Comparison of ENCODE assay signal across 18 cellular contexts in the genomic region with DNA sequence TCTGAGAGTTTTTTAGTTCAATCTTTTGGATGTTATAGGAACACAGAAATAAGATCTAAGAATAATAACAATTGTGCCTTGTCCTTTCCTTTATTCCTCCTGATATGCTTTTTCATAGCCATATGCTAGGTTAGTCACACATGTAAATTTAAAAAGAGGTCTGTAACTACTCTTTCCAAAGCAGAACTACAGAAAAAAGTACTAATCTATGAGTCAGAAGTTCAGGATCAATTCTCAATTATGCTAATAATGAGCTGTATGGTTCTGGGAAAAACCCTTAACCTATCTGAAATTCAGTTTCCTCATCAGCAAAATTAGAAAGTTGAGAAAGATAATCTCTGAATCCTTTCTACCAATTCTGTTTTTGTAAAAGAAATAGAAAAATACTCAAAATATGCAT. TPM values are rescaled to one million over a fixed set of nuclear protein-coding genes. Genes with fewer than 3 reads are reported as not detected.
"Had no signal": no experiment of that assay in that cellular context is flagged by ENCODE, and none has a peak within 500 bp of the region (broad histone marks: within the 10 kb centered on the region; RNA-seq: fewer than 3 reads in every experiment).

No MANE protein-coding gene starts in this region.

- DNase-seq: hypothalamus; immature natural killer cell; kidney; left ventricle myocardium inferior; midbrain; mucosa of descending colon; naive thymus-derived CD4-positive, alpha-beta T cell; ovary; right lobe of liver; stimulated activated CD4-positive, alpha-beta T cell treated with anti-CD3 and anti-CD28 coated beads, Interleukin-4, amount 100 ng/mL, for 4 hours; stimulated activated naive CD4-positive, alpha-beta T cell treated with Interleukin-2 at 50 U/mL for 16 hours; tibial artery; upper lobe of right lung had no signal

- H3K4me3 Mint-ChIP-seq: immature natural killer cell; memory B cell; naive thymus-derived CD4-positive, alpha-beta T cell; natural killer cell treated with Interleukin-12 subunit alpha and Interleukin-12 subunit beta and Interleukin-15 and Interleukin-18, amount 100 ng/mL, for 72 hours; stimulated activated memory B cell treated with anti-CD40 and anti-IgM and Interleukin-4, amounts not matched to agents 10 μg/mL and 1 μg/mL and 100 μg/mL, for 72 hours had no signal

- H3K27me3 Mint-ChIP-seq: memory B cell; naive thymus-derived CD4-positive, alpha-beta T cell; progenitor cell of endocrine pancreas; stimulated activated memory B cell treated with anti-CD40 and anti-IgM and Interleukin-4, amounts not matched to agents 10 μg/mL and 1 μg/mL and 100 μg/mL, for 72 hours had no signal

- ATAC-seq: mucosa of descending colon; naive thymus-derived CD4-positive, alpha-beta T cell; natural killer cell treated with Interleukin-12 subunit alpha and Interleukin-12 subunit beta and Interleukin-15 and Interleukin-18, amount 100 ng/mL, for 72 hours; right lobe of liver; stimulated activated memory B cell treated with anti-CD40 and anti-IgM and Interleukin-4, amounts not matched to agents 10 μg/mL and 1 μg/mL and 100 μg/mL, for 72 hours; upper lobe of right lung had no signal

- H3K4me1 Mint-ChIP-seq: immature natural killer cell; memory B cell; stimulated activated memory B cell treated with anti-CD40 and anti-IgM and Interleukin-4, amounts not matched to agents 10 μg/mL and 1 μg/mL and 100 μg/mL, for 72 hours had no signal

- H3K27ac Mint-ChIP-seq: immature natural killer cell; memory B cell; naive thymus-derived CD4-positive, alpha-beta T cell; natural killer cell treated with Interleukin-12 subunit alpha and Interleukin-12 subunit beta and Interleukin-15 and Interleukin-18, amount 100 ng/mL, for 72 hours; progenitor cell of endocrine pancreas; stimulated activated memory B cell treated with anti-CD40 and anti-IgM and Interleukin-4, amounts not matched to agents 10 μg/mL and 1 μg/mL and 100 μg/mL, for 72 hours had no signal

- H3K9me3 Mint-ChIP-seq: immature natural killer cell; memory B cell; naive thymus-derived CD4-positive, alpha-beta T cell; natural killer cell treated with Interleukin-12 subunit alpha and Interleukin-12 subunit beta and Interleukin-15 and Interleukin-18, amount 100 ng/mL, for 72 hours; stimulated activated memory B cell treated with anti-CD40 and anti-IgM and Interleukin-4, amounts not matched to agents 10 μg/mL and 1 μg/mL and 100 μg/mL, for 72 hours had no signal

- H3K36me3 Mint-ChIP-seq: immature natural killer cell; memory B cell; natural killer cell treated with Interleukin-12 subunit alpha and Interleukin-12 subunit beta and Interleukin-15 and Interleukin-18, amount 100 ng/mL, for 72 hours; stimulated activated memory B cell treated with anti-CD40 and anti-IgM and Interleukin-4, amounts not matched to agents 10 μg/mL and 1 μg/mL and 100 μg/mL, for 72 hours had no signal

RNA-seq across cellular contexts. Expression of a gene that starts 44.4 kb away (rescaled TPM):
- total RNA-seq: pulmonary artery endothelial cell had no signal
